In genomic region chr1:65476327-65476726, GRCh38 we compare ENCODE assay signal across 3 cellular contexts.
TF ChIP-seq lines count a peak whose summit lies in the region.

No MANE protein-coding gene starts in this region.

TF ChIP-seq in K562, 482 proteins besides CTCF, POLR2A, EP300 and RAD21 (continues in another document):
- TF ChIP-seq RBFOX2 (IDR thresholded peaks at IDR 0.05; ENCODE audit: low read depth, low read length): peak; percentile 53
- 0 out of 2 replicates have a peak, but pooled peaks have one; percentile 26 for TF ChIP-seq ATF7 (IDR thresholded peaks at IDR 0.05)
- TF ChIP-seq AFF1 (IDR thresholded peaks at IDR 0.05; ENCODE audit: low read depth in 1 of 2, partially characterized antibody in 2 of 2): peak in 1 of 2 experiments; percentile 16
- TF ChIP-seq CHD1 (IDR thresholded peaks at IDR 0.05; ENCODE audit: low read length): peak; percentile 25
- no peak for TF ChIP-seq ZKSCAN8 (CRISPR knock-in tag; IDR thresholded peaks at IDR 0.05)
- TF ChIP-seq ZNF592 (IDR thresholded peaks at IDR 0.05): peak; percentile 15; the same call in 1 of the 2 replicates

TF ChIP-seq in HepG2, 621 proteins besides CTCF, POLR2A, EP300 and RAD21 (continues in another document):
- TF ChIP-seq NFRKB (IDR thresholded peaks at IDR 0.05): no peak
- no peak for TF ChIP-seq CREB3 (CRISPR knock-in tag; IDR thresholded peaks at IDR 0.05)
- no peak for TF ChIP-seq MXI1 (IDR thresholded peaks at IDR 0.05; ENCODE audit: borderline replicate concordance, low read depth, low read length)
- no peak for TF ChIP-seq SKIL (CRISPR knock-in tag; IDR thresholded peaks at IDR 0.05; ENCODE audit: borderline replicate concordance)
- TF ChIP-seq ZNF660 (CRISPR knock-in tag; IDR thresholded peaks at IDR 0.05; ENCODE audit: borderline replicate concordance, low read depth): no peak
- no peak for TF ChIP-seq CREB1 (IDR thresholded peaks at IDR 0.05)
- peak; percentile 69 for TF ChIP-seq CREB1 (CRISPR knock-in tag; IDR thresholded peaks at IDR 0.05)
- TF ChIP-seq SIX4 (CRISPR knock-in tag; IDR thresholded peaks at IDR 0.05): no peak
- TF ChIP-seq ZNF30 (CRISPR knock-in tag; IDR thresholded peaks at IDR 0.05): no peak
- TF ChIP-seq ZBTB14 (CRISPR knock-in tag; IDR thresholded peaks at IDR 0.05): no peak
- TF ChIP-seq SNAPC5 (CRISPR knock-in tag; IDR thresholded peaks at IDR 0.05; ENCODE audit: borderline replicate concordance): no peak
- no peak for TF ChIP-seq FOXP1 (IDR thresholded peaks at IDR 0.05)
- TF ChIP-seq FOXP1 (CRISPR knock-in tag; IDR thresholded peaks at IDR 0.05): peak; percentile 61; the same call in 1 of the 2 replicates
- no peak for TF ChIP-seq MXD3 (CRISPR knock-in tag; IDR thresholded peaks at IDR 0.05)
- TF ChIP-seq ATF1 (CRISPR knock-in tag; IDR thresholded peaks at IDR 0.05): 0 out of 2 replicates have a peak, but pooled peaks have one; percentile 21
- no peak for TF ChIP-seq ATF6 (CRISPR knock-in tag; conservative IDR thresholded peaks at IDR 0.05)
- no peak for TF ChIP-seq BATF2 (CRISPR knock-in tag; IDR thresholded peaks at IDR 0.05)
- TF ChIP-seq SETDB1 (CRISPR knock-in tag; IDR thresholded peaks at IDR 0.05; ENCODE audit: borderline replicate concordance): no peak
- TF ChIP-seq DR1 (CRISPR knock-in tag; IDR thresholded peaks at IDR 0.05): no peak
- no peak for TF ChIP-seq ZNF138 (CRISPR knock-in tag; IDR thresholded peaks at IDR 0.05; ENCODE audit: low read depth)
- TF ChIP-seq PHF5A (CRISPR knock-in tag; IDR thresholded peaks at IDR 0.05; ENCODE audit: low read depth, unreplicated experiment): no peak
- no peak for TF ChIP-seq ZNF773 (CRISPR knock-in tag; IDR thresholded peaks at IDR 0.05; ENCODE audit: borderline replicate concordance)
- TF ChIP-seq ZNF441 (CRISPR knock-in tag; IDR thresholded peaks at IDR 0.05; ENCODE audit: borderline replicate concordance): no peak

TF ChIP-seq in SK-N-SH treated with all-trans-retinoic acid at 6 μM for 48 hours, 23 proteins besides CTCF, POLR2A, EP300 and RAD21:
- no peak for TF ChIP-seq ZC3H10 (CRISPR knock-in tag; IDR thresholded peaks at IDR 0.05)
- TF ChIP-seq SNAI2 (CRISPR knock-in tag; IDR thresholded peaks at IDR 0.05): no peak
- no peak for TF ChIP-seq ARNTL (CRISPR knock-in tag; IDR thresholded peaks at IDR 0.05; ENCODE audit: borderline replicate concordance, low read depth)
- TF ChIP-seq OSR1 (CRISPR knock-in tag; IDR thresholded peaks at IDR 0.05): no peak
- TF ChIP-seq TOX (CRISPR knock-in tag; IDR thresholded peaks at IDR 0.05; ENCODE audit: borderline replicate concordance): no peak
- no peak for TF ChIP-seq TCF4 (CRISPR knock-in tag; IDR thresholded peaks at IDR 0.05; ENCODE audit: borderline replicate concordance)
- no peak for TF ChIP-seq CSDC2 (CRISPR knock-in tag; IDR thresholded peaks at IDR 0.05)
- TF ChIP-seq ZFP30 (CRISPR knock-in tag; IDR thresholded peaks at IDR 0.05): no peak
- no peak for TF ChIP-seq ISL1 (CRISPR knock-in tag; IDR thresholded peaks at IDR 0.05)
- TF ChIP-seq PPARA (CRISPR knock-in tag; IDR thresholded peaks at IDR 0.05; ENCODE audit: borderline replicate concordance): no peak
- no peak for TF ChIP-seq ZNF565 (CRISPR knock-in tag; conservative IDR thresholded peaks at IDR 0.05; ENCODE audit: low read depth)
- TF ChIP-seq POU6F1 (CRISPR knock-in tag; IDR thresholded peaks at IDR 0.05; ENCODE audit: borderline replicate concordance, low read depth): no peak
- no peak for TF ChIP-seq PATZ1 (CRISPR knock-in tag; IDR thresholded peaks at IDR 0.05; ENCODE audit: borderline replicate concordance)
- no peak for TF ChIP-seq GLIS3 (CRISPR knock-in tag; IDR thresholded peaks at IDR 0.05)
- TF ChIP-seq ZNF70 (CRISPR knock-in tag; IDR thresholded peaks at IDR 0.05): no peak
- TF ChIP-seq TSHZ2 (CRISPR knock-in tag; IDR thresholded peaks at IDR 0.05): no peak
- TF ChIP-seq CSRNP3 (CRISPR knock-in tag; IDR thresholded peaks at IDR 0.05): no peak
- no peak for TF ChIP-seq BACH2 (CRISPR knock-in tag; IDR thresholded peaks at IDR 0.05; ENCODE audit: borderline replicate concordance)
- no peak for TF ChIP-seq ZFP3 (CRISPR knock-in tag; IDR thresholded peaks at IDR 0.05)
